ENCODE assay signal across 8 cellular contexts in the genomic region with DNA sequence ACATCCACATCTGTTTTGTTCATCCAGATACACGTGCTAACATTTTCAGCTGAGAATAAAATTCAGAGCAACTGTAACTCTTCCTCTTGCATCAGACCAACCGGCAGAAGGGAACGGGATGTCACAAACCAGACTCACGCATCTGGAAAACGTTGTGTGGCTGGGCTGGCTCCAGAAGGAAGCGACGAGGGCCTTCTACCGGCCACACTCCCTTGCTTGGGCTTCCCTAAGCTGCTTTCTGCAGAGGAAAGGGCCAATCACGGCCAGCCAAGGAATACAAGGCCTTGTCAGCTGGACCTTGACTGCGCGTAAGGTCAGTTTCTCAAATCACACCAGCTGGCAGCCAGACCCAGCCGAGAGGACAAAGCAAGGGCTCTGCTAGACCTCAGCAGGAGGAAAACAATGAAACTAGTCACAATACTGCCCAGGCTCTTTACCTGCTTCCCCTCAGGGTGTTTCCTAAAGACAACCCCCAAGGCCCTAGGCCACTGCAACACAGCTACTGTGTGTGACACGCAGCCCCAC.
DNase-seq lines count a peak whose midpoint lies in the region; ATAC-seq and FAIRE-seq lines count a peak whose summit lies in the region.

No MANE protein-coding gene starts in this region.

- no peak for DNase-seq in activated naive CD8-positive, alpha-beta T cell treated with anti-CD3 and anti-CD28 coated beads for 36 hours
- peak; percentile 9 for DNase-seq in hepatic stellate cell (ENCODE audit: low spot score)
- peak; percentile 42 for DNase-seq in skeletal muscle cell (ENCODE audit: low read depth)
- no peak for DNase-seq in RPMI8226
- DNase-seq in SKM-1 (lab: John Stamatoyannopoulos, UW; ENCODE audit: unreplicated experiment), result no peak
- no peak for DNase-seq in frontal cortex (ENCODE audit: low spot score in 2 of 2)

- H3K27ac ChIP-seq in HUES64 (ENCODE audit: low read depth, low read length), result peak overlapping the region; percentile 92

- H3K27ac Mint-ChIP-seq in activated naive CD8-positive, alpha-beta T cell treated with anti-CD3 and anti-CD28 coated beads for 36 hours, result peak overlapping the region; percentile 86

- H3K4me3 ChIP-seq in HUES64 (ENCODE audit: low read length), result no peak overlapping the region
- H3K4me3 ChIP-seq in skeletal muscle cell (ENCODE audit: low read depth, low read length), result no peak overlapping the region

- H3K9me3 Mint-ChIP-seq in activated naive CD8-positive, alpha-beta T cell treated with anti-CD3 and anti-CD28 coated beads for 36 hours, result no peaks in the 10 kb centered on the region

- no peaks in the 10 kb centered on the region for H3K27me3 ChIP-seq in HUES64 (ENCODE audit: insufficient read depth, low read length)

- no peaks in the 10 kb centered on the region for H3K9me3 ChIP-seq in HUES64 (ENCODE audit: insufficient read depth, low read depth, low read length)

- no peak for ATAC-seq in GM18511 (IDR thresholded peaks at IDR 0.05; ENCODE audit: unreplicated experiment)

- H3K9ac ChIP-seq in HUES64 (ENCODE audit: low read depth, low read length), result peak overlapping the region; percentile 39

- 31% methylated on average over 13 of the region's 13 CpGs for WGBS in HUES64

- peaks cover 35% of the 10 kb centered on the region for H3K36me3 Mint-ChIP-seq in activated naive CD8-positive, alpha-beta T cell treated with anti-CD3 and anti-CD28 coated beads for 36 hours

- no peak overlapping the region for H3K4me3 Mint-ChIP-seq in activated naive CD8-positive, alpha-beta T cell treated with anti-CD3 and anti-CD28 coated beads for 36 hours

- H3K4me1 Mint-ChIP-seq in activated naive CD8-positive, alpha-beta T cell treated with anti-CD3 and anti-CD28 coated beads for 36 hours, result peaks cover 61% of the 10 kb centered on the region

- peaks cover 52% of the 10 kb centered on the region for H3K4me1 ChIP-seq in HUES64 (ENCODE audit: insufficient read depth, low read length)

- no peaks in the 10 kb centered on the region for H3K27me3 Mint-ChIP-seq in activated naive CD8-positive, alpha-beta T cell treated with anti-CD3 and anti-CD28 coated beads for 36 hours

- FAIRE-seq in frontal cortex (lab: Jason Lieb, UNC), result no peak

- H3K36me3 ChIP-seq in HUES64 (ENCODE audit: insufficient read depth, low read length), result peaks cover 45% of the 10 kb centered on the region

Comparison
In these comparisons a context has a peak if more than half of its experiments do, and no peak if none do; other contexts are left out.
1. DNase-seq: peak in hepatic stellate cell (single experiment) and skeletal muscle cell (single experiment); none in activated naive CD8-positive, alpha-beta T cell treated with anti-CD3 and anti-CD28 coated beads for 36 hours (single experiment), RPMI8226 (single experiment), SKM-1 (single experiment) and frontal cortex (0 of 2).